In the genomic region with DNA sequence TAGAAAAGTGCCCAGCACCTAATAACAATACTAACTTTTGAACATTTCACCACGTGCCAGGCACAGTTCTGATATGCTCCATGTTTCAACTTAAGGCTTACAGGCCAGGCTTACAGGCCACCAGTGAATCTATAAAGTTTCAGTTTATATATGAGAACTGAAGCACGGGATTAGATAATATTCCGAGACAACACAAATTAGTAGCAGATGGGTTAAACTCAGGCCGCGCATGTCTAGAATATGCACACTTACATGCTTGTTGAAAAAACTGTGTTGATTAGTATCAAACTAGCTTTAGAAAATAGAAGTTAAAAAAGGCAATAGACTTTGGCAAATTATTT, we compare ENCODE assay signal across 1 cellular context.
TF ChIP-seq lines count a peak whose summit lies in the region.

No MANE protein-coding gene starts in this region.

TF ChIP-seq in WTC11, 78 proteins besides CTCF, POLR2A, EP300 and RAD21 (continued from another document):
- TF ChIP-seq NFE2L1 (CRISPR knock-in tag; IDR thresholded peaks at IDR 0.05): no peak
- TF ChIP-seq, protein P1, sequence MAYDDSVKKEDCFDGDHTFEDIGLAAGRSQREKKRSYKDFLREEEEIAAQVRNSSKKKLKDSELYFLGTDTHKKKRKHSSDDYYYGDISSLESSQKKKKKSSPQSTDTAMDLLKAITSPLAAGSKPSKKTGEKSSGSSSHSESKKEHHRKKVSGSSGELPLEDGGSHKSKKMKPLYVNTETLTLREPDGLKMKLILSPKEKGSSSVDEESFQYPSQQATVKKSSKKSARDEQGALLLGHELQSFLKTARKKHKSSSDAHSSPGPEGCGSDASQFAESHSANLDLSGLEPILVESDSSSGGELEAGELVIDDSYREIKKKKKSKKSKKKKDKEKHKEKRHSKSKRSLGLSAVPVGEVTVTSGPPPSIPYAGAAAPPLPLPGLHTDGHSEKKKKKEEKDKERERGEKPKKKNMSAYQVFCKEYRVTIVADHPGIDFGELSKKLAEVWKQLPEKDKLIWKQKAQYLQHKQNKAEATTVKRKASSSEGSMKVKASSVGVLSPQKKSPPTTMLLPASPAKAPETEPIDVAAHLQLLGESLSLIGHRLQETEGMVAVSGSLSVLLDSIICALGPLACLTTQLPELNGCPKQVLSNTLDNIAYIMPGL (CRISPR knock-in tag; IDR thresholded peaks at IDR 0.05): no peak
- no peak for TF ChIP-seq TP53 (CRISPR knock-in tag; IDR thresholded peaks at IDR 0.05)
- no peak for TF ChIP-seq IRF2 (CRISPR knock-in tag; IDR thresholded peaks at IDR 0.05; ENCODE audit: borderline replicate concordance, low read depth)
- TF ChIP-seq, protein P2, sequence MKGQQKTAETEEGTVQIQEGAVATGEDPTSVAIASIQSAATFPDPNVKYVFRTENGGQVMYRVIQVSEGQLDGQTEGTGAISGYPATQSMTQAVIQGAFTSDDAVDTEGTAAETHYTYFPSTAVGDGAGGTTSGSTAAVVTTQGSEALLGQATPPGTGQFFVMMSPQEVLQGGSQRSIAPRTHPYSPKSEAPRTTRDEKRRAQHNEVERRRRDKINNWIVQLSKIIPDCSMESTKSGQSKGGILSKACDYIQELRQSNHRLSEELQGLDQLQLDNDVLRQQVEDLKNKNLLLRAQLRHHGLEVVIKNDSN (CRISPR knock-in tag; IDR thresholded peaks at IDR 0.05): no peak
- TF ChIP-seq JUN (CRISPR knock-in tag; IDR thresholded peaks at IDR 0.05): no peak
- no peak for TF ChIP-seq ZNF317 (CRISPR knock-in tag; IDR thresholded peaks at IDR 0.05; ENCODE audit: borderline replicate concordance, low read depth)
- TF ChIP-seq FOXP1 (CRISPR knock-in tag; IDR thresholded peaks at IDR 0.05; ENCODE audit: borderline replicate concordance): no peak
- TF ChIP-seq, protein P3, sequence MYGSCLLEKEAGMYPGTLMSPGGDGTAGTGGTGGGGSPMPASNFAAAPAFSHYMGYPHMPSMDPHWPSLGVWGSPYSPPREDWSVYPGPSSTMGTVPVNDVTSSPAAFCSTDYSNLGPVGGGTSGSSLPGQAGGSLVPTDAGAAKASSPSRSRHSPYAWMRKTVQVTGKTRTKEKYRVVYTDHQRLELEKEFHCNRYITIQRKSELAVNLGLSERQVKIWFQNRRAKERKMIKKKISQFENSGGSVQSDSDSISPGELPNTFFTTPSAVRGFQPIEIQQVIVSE (CRISPR knock-in tag; IDR thresholded peaks at IDR 0.05; ENCODE audit: borderline replicate concordance): no peak
- TF ChIP-seq, protein P4, sequence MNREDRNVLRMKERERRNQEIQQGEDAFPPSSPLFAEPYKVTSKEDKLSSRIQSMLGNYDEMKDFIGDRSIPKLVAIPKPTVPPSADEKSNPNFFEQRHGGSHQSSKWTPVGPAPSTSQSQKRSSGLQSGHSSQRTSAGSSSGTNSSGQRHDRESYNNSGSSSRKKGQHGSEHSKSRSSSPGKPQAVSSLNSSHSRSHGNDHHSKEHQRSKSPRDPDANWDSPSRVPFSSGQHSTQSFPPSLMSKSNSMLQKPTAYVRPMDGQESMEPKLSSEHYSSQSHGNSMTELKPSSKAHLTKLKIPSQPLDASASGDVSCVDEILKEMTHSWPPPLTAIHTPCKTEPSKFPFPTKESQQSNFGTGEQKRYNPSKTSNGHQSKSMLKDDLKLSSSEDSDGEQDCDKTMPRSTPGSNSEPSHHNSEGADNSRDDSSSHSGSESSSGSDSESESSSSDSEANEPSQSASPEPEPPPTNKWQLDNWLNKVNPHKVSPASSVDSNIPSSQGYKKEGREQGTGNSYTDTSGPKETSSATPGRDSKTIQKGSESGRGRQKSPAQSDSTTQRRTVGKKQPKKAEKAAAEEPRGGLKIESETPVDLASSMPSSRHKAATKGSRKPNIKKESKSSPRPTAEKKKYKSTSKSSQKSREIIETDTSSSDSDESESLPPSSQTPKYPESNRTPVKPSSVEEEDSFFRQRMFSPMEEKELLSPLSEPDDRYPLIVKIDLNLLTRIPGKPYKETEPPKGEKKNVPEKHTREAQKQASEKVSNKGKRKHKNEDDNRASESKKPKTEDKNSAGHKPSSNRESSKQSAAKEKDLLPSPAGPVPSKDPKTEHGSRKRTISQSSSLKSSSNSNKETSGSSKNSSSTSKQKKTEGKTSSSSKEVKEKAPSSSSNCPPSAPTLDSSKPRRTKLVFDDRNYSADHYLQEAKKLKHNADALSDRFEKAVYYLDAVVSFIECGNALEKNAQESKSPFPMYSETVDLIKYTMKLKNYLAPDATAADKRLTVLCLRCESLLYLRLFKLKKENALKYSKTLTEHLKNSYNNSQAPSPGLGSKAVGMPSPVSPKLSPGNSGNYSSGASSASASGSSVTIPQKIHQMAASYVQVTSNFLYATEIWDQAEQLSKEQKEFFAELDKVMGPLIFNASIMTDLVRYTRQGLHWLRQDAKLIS (CRISPR knock-in tag; IDR thresholded peaks at IDR 0.05; ENCODE audit: borderline replicate concordance): no peak
- TF ChIP-seq ZNF671 (CRISPR knock-in tag; IDR thresholded peaks at IDR 0.05): no peak
- TF ChIP-seq, protein P5, sequence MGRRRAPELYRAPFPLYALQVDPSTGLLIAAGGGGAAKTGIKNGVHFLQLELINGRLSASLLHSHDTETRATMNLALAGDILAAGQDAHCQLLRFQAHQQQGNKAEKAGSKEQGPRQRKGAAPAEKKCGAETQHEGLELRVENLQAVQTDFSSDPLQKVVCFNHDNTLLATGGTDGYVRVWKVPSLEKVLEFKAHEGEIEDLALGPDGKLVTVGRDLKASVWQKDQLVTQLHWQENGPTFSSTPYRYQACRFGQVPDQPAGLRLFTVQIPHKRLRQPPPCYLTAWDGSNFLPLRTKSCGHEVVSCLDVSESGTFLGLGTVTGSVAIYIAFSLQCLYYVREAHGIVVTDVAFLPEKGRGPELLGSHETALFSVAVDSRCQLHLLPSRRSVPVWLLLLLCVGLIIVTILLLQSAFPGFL (CRISPR knock-in tag; IDR thresholded peaks at IDR 0.05; ENCODE audit: borderline replicate concordance): no peak
- TF ChIP-seq SMAD3 (CRISPR knock-in tag; IDR thresholded peaks at IDR 0.05; ENCODE audit: borderline replicate concordance): no peak
